Comparison of ENCODE assay signal across 8 cellular contexts in the genomic region with DNA sequence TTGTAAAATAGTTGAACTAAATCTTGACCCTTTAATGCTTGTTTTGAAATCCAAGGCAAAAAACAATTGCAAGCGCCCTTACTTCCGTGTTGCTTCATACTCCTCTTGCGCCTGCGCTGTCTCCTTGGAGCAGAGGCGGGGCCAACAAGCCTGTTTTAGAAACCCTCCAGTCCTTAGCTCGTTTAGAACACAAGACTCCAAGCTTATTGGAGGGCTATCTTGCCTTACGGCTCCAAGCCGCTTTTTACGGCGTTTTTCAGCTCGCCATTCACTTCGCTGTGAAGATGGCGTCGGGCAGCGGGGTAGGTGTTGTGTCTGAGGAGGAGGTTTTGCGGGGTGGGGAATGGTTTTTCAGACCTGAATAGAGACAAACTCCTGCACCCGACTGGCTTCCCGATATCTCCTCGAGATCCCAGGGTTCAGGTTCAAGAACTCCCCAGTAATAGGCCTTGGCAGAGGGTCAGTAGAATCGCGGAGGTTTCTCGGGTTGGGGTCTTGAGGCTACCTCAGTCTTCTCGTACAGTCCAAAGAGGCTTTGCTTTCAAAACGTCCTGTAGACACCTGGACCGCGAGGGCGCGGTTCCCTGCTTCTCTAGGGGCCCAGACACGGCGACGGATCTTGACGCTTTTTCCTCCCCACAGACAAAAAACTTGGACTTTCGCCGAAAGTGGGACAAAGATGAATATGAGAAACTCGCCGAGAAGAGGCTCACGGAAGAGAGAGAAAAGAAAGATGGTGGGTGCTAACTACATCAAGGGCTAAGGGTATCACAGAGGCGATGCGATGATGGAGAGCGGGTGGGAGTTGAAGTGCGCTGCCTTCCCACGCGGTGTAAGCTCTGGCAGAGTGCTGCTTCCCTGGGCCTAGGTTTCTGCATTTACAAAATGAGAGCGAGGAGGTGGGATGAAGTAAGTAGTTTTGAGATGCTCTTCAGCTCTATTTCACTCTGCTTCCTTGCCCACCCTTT. TPM values are rescaled to one million over a fixed set of nuclear protein-coding genes. Genes with fewer than 3 reads are reported as not detected.
DNase-seq lines count a peak whose midpoint lies in the region; ATAC-seq and TF ChIP-seq lines count a peak whose summit lies in the region.

Gene ZMAT2 (plus strand): TSS at position 271 of the 968 bp plus-strand sequence. CDS start 14 bp downstream, at position 285.

- peak within 1 kb of the TSS; percentile 94 for H3K4me3 Mint-ChIP-seq in activated CD4-positive, alpha-beta T cell treated with anti-CD3 and anti-CD28 coated beads for 36 hours

- TF ChIP-seq CTCF in choroid plexus epithelial cell (conservative IDR thresholded peaks at IDR 0.05; ENCODE audit: low read depth, low read length): no peak
- no peak for TF ChIP-seq CTCF in kidney epithelial cell (IDR thresholded peaks at IDR 0.05; ENCODE audit: insufficient read depth, low read length, poor library complexity, severe bottlenecking)

- DNase-seq in Ammon's horn (ENCODE audit: low spot score) (peak; percentile 99), GM19238 (ENCODE audit: insufficient read length, low spot score) (peak; percentile 83), NCI-H524 (lab: John Stamatoyannopoulos, UW) (peak; percentile 94 to 96), choroid plexus epithelial cell (ENCODE audit: low read depth) (peak; percentile 99), kidney epithelial cell (ENCODE audit: low read depth) (peak; percentile 100)
- peak; percentile 96 for DNase-seq in activated CD4-positive, alpha-beta T cell treated with anti-CD3 and anti-CD28 coated beads for 36 hours
- peak; percentile 88 to 89 for DNase-seq in stimulated activated CD4-positive, alpha-beta T cell treated with anti-CD3 and anti-CD28 coated beads, Interleukin-15, amount 100 ng/mL, for 48 hours (ENCODE audit: low read depth in 2 of 2)

- H3K36me3 Mint-ChIP-seq in activated CD4-positive, alpha-beta T cell treated with anti-CD3 and anti-CD28 coated beads for 36 hours (ENCODE audit: low read depth): peaks cover 74% of the 10 kb centered on the region

- H3K27ac Mint-ChIP-seq in activated CD4-positive, alpha-beta T cell treated with anti-CD3 and anti-CD28 coated beads for 36 hours: peak within 1 kb of the TSS; percentile 94

- H3K27me3 ChIP-seq in kidney epithelial cell (ENCODE audit: control insufficient read depth, insufficient read depth, low read length): no peaks in the 10 kb centered on the region

- H3K36me3 ChIP-seq in kidney epithelial cell (ENCODE audit: control insufficient read depth, insufficient read depth, low read length): peaks cover 3% of the 10 kb centered on the region

- H3K9me3 Mint-ChIP-seq in activated CD4-positive, alpha-beta T cell treated with anti-CD3 and anti-CD28 coated beads for 36 hours (ENCODE audit: low read depth): no peaks in the 10 kb centered on the region

- POLR2A ChIA-PET in activated CD4-positive, alpha-beta T cell treated with anti-CD3 and anti-CD28 coated beads for 36 hours (lab: Charles Lee): interaction anchor here (0.5 to 1.6 kb wide), 9 partner anchors 9 to 999 kb away, joined by 3 to 15 read pairs (median 3); partner anchors contain the start of genes ANKHD1, HARS1, HARS2 and IK

- CTCF ChIA-PET in activated CD4-positive, alpha-beta T cell treated with anti-CD3 and anti-CD28 coated beads for 36 hours (lab: Charles Lee): interaction anchor here (0.6 to 1.5 kb wide), 13 partner anchors 9 to 913 kb away, joined by 3 to 11 read pairs (median 3); partner anchors contain the start of genes ANKHD1, APBB3, HARS1 and HARS2

- ATAC-seq in HG03442 (IDR thresholded peaks at IDR 0.05; ENCODE audit: unreplicated experiment): peak; percentile 100
- peak; percentile 100 for ATAC-seq in activated CD4-positive, alpha-beta T cell treated with anti-CD3 and anti-CD28 coated beads for 36 hours

- H3K27me3 Mint-ChIP-seq in activated CD4-positive, alpha-beta T cell treated with anti-CD3 and anti-CD28 coated beads for 36 hours: no peaks in the 10 kb centered on the region

- intact Hi-C loops in activated CD4-positive, alpha-beta T cell treated with anti-CD3 and anti-CD28 coated beads for 36 hours (cut with DNase I, micrococcal nuclease): loop anchor here (1.0 to 5.0 kb wide), 7 partner anchors 9 to 299 kb away; partner anchors contain the start of genes ANKHD1 (in 2 of the 2), HARS1 (in 2 of the 2), HARS2 (in 2 of the 2) and IK (in 2 of the 2)

- H3K4me3 ChIP-seq in choroid plexus epithelial cell (ENCODE audit: low read depth, low read length) (peak within 1 kb of the TSS; percentile 77), kidney epithelial cell (ENCODE audit: low read depth, low read length) (peak within 1 kb of the TSS; percentile 81)

- peaks cover 24% of the 10 kb centered on the region for H3K4me1 Mint-ChIP-seq in activated CD4-positive, alpha-beta T cell treated with anti-CD3 and anti-CD28 coated beads for 36 hours

RNA-seq across cellular contexts. Expression of gene ZMAT2, which starts in this region (rescaled TPM):
- 10 to 100 TPM; 49.9 to 55.3 TPM for total RNA-seq in activated CD4-positive, alpha-beta T cell treated with anti-CD3 and anti-CD28 coated beads for 36 hours
- total RNA-seq in kidney epithelial cell: 27.2 and 42.4 TPM in 2 replicates

Comparison
In these comparisons a context has a peak if more than half of its experiments do, and no peak if none do; other contexts are left out.
1. Peak in every context shown above with its lines: DNase-seq, ATAC-seq and H3K4me3 ChIP-seq.